ENCODE assay signal across 16 cellular contexts in genomic region chr3:99505200-99505599, GRCh38.
DNase-seq lines count a peak whose midpoint lies in the region; ATAC-seq and TF ChIP-seq lines count a peak whose summit lies in the region.
"Had no signal": no experiment of that assay in that cellular context is flagged by ENCODE, and none has a peak within 500 bp of the region (broad histone marks: within the 10 kb centered on the region; RNA-seq: fewer than 3 reads in every experiment).

No MANE protein-coding gene starts in this region.

- no peaks in the 10 kb centered on the region for H3K4me1 ChIP-seq in smooth muscle cell (ENCODE audit: low read depth)

- no peaks in the 10 kb centered on the region for H3K27me3 ChIP-seq in smooth muscle cell (ENCODE audit: low read depth)
- H3K27me3 ChIP-seq: adrenal gland, suprapubic skin had no signal

- intact Hi-C loops in activated B cell treated with CpG ODN at 0.5 μM for 24 hours (cut with micrococcal nuclease) (no loop called here), sciatic nerve (cut with DNase I) (no loop called here)
- intact Hi-C loops in activated T-helper 1 cell treated with anti-CD3 and anti-CD28 coated beads, Interleukin-12 subunit alpha, Interleukin-12 subunit beta, Interleukin-2, Interleukin-4 antibody, amounts not matched to agents 30 ng/mL and 10 ng/mL and 1 ng/mL, durations not matched to agents 14 hours and 24 hours and 36 hours (cut with micrococcal nuclease) = no loop called here

- no peak for TF ChIP-seq CTCF in activated B cell treated with CpG ODN at 0.5 μM for 24 hours (IDR thresholded peaks at IDR 0.05)
- TF ChIP-seq CTCF in smooth muscle cell (IDR thresholded peaks at IDR 0.05; ENCODE audit: borderline replicate concordance, insufficient read depth, poor library complexity, severe bottlenecking) = no peak

- H3K36me3 Mint-ChIP-seq in activated B cell treated with CpG ODN at 0.5 μM for 24 hours (ENCODE audit: low read depth) = no peaks in the 10 kb centered on the region
- no peaks in the 10 kb centered on the region for H3K36me3 Mint-ChIP-seq in activated T-helper 1 cell treated with anti-CD3 and anti-CD28 coated beads, Interleukin-12 subunit alpha, Interleukin-12 subunit beta, Interleukin-2, Interleukin-4 antibody, amounts not matched to agents 30 ng/mL and 10 ng/mL and 1 ng/mL, durations not matched to agents 14 hours and 24 hours and 36 hours (ENCODE audit: low read depth)

- no peaks in the 10 kb centered on the region for H3K79me2 ChIP-seq in smooth muscle cell (ENCODE audit: low read depth)

- H3K9me3 ChIP-seq in smooth muscle cell (replicated peaks; ENCODE audit: low read depth) = no peaks in the 10 kb centered on the region
- H3K9me3 ChIP-seq: adrenal gland, suprapubic skin had no signal

- no peak overlapping the region for H2AFZ ChIP-seq in smooth muscle cell (ENCODE audit: low read depth)

- H3K4me3 ChIP-seq in smooth muscle cell = no peak overlapping the region
- H3K4me3 ChIP-seq: adrenal gland, PC-9, suprapubic skin had no signal

- no peaks in the 10 kb centered on the region for H3K27me3 Mint-ChIP-seq in activated B cell treated with CpG ODN at 0.5 μM for 24 hours
- H3K27me3 Mint-ChIP-seq in activated T-helper 1 cell treated with anti-CD3 and anti-CD28 coated beads, Interleukin-12 subunit alpha, Interleukin-12 subunit beta, Interleukin-2, Interleukin-4 antibody, amounts not matched to agents 30 ng/mL and 10 ng/mL and 1 ng/mL, durations not matched to agents 14 hours and 24 hours and 36 hours (ENCODE audit: insufficient read depth) = no peaks in the 10 kb centered on the region
- H3K27me3 Mint-ChIP-seq: CD4-positive, alpha-beta T cell had no signal

- DNase-seq in activated B cell treated with CpG ODN at 0.5 μM for 24 hours (no peak), smooth muscle cell (lab: John Stamatoyannopoulos, UW; ENCODE audit: unreplicated experiment) (no peak), LoVo (ENCODE audit: low spot score) (no peak), sciatic nerve (ENCODE audit: low spot score) (no peak), NCI-H1417 treated with DMSO at 0.1 percent for 48 hours (lab: John Stamatoyannopoulos, UW) (no peak)
- DNase-seq in activated T-helper 1 cell treated with anti-CD3 and anti-CD28 coated beads, Interleukin-12 subunit alpha, Interleukin-12 subunit beta, Interleukin-2, Interleukin-4 antibody, amounts not matched to agents 30 ng/mL and 10 ng/mL and 1 ng/mL, durations not matched to agents 14 hours and 24 hours and 36 hours (ENCODE audit: low spot score) = no peak
- DNase-seq: activated CD4-positive, alpha-beta T cell treated with anti-CD3 and anti-CD28 coated beads for 4 hours; activated T-cell treated with anti-CD3 and anti-CD28 coated beads, Interleukin-2, amount 50 U/mL, for 1 hour; CD4-positive, alpha-beta T cell; NCI-H1105 treated with DMSO at 0.1 percent for 48 hours; NCI-H446; PC-9 had no signal

- no peak overlapping the region for H3K4me3 Mint-ChIP-seq in activated B cell treated with CpG ODN at 0.5 μM for 24 hours
- H3K4me3 Mint-ChIP-seq in activated T-helper 1 cell treated with anti-CD3 and anti-CD28 coated beads, Interleukin-12 subunit alpha, Interleukin-12 subunit beta, Interleukin-2, Interleukin-4 antibody, amounts not matched to agents 30 ng/mL and 10 ng/mL and 1 ng/mL, durations not matched to agents 14 hours and 24 hours and 36 hours = no peak overlapping the region
- H3K4me3 Mint-ChIP-seq: CD4-positive, alpha-beta T cell had no signal

- H3K9ac ChIP-seq in smooth muscle cell (ENCODE audit: low read depth) = no peak overlapping the region

- H3K9me3 Mint-ChIP-seq in activated B cell treated with CpG ODN at 0.5 μM for 24 hours = no peaks in the 10 kb centered on the region
- H3K9me3 Mint-ChIP-seq in activated T-helper 1 cell treated with anti-CD3 and anti-CD28 coated beads, Interleukin-12 subunit alpha, Interleukin-12 subunit beta, Interleukin-2, Interleukin-4 antibody, amounts not matched to agents 30 ng/mL and 10 ng/mL and 1 ng/mL, durations not matched to agents 14 hours and 24 hours and 36 hours = no peaks in the 10 kb centered on the region
- H3K9me3 Mint-ChIP-seq: CD4-positive, alpha-beta T cell had no signal

- WGBS in smooth muscle cell (ENCODE audit: low lambda C conversion rate) = 77% methylated on average over 1 of the region's 1 CpG

- no peaks in the 10 kb centered on the region for H4K20me1 ChIP-seq in smooth muscle cell (ENCODE audit: low read depth)

- peak overlapping the region; percentile 76 for H3K27ac ChIP-seq in smooth muscle cell (ENCODE audit: low read depth)
- H3K27ac ChIP-seq: adrenal gland, PC-9, suprapubic skin had no signal

- ATAC-seq in GM19043 (IDR thresholded peaks at IDR 0.05; ENCODE audit: low read depth, unreplicated experiment) = peak; percentile 30
- peak; percentile 33 for ATAC-seq in HG03060 (IDR thresholded peaks at IDR 0.05; ENCODE audit: low read depth, unreplicated experiment)
- peak; percentile 42 for ATAC-seq in activated B cell treated with CpG ODN at 0.5 μM for 24 hours (ENCODE audit: low read depth)
- ATAC-seq in sciatic nerve = no peak

- no peaks in the 10 kb centered on the region for H3F3A ChIP-seq in smooth muscle cell (ENCODE audit: low read depth)

- H3K36me3 ChIP-seq in smooth muscle cell (ENCODE audit: low read depth) = no peaks in the 10 kb centered on the region
- H3K36me3 ChIP-seq: adrenal gland, suprapubic skin had no signal

- peaks cover 3% of the 10 kb centered on the region for H3K4me1 Mint-ChIP-seq in activated B cell treated with CpG ODN at 0.5 μM for 24 hours
- peaks cover 7% of the 10 kb centered on the region for H3K4me1 Mint-ChIP-seq in activated T-helper 1 cell treated with anti-CD3 and anti-CD28 coated beads, Interleukin-12 subunit alpha, Interleukin-12 subunit beta, Interleukin-2, Interleukin-4 antibody, amounts not matched to agents 30 ng/mL and 10 ng/mL and 1 ng/mL, durations not matched to agents 14 hours and 24 hours and 36 hours (ENCODE audit: low read depth)

- CTCF ChIA-PET in activated B cell treated with CpG ODN at 0.5 μM for 24 hours (lab: Charles Lee) = no interaction called here

- H3K27ac Mint-ChIP-seq in activated B cell treated with CpG ODN at 0.5 μM for 24 hours = no peak overlapping the region
- H3K27ac Mint-ChIP-seq in activated T-helper 1 cell treated with anti-CD3 and anti-CD28 coated beads, Interleukin-12 subunit alpha, Interleukin-12 subunit beta, Interleukin-2, Interleukin-4 antibody, amounts not matched to agents 30 ng/mL and 10 ng/mL and 1 ng/mL, durations not matched to agents 14 hours and 24 hours and 36 hours = no peak overlapping the region
- H3K27ac Mint-ChIP-seq: CD4-positive, alpha-beta T cell had no signal

- POLR2A ChIA-PET in activated B cell treated with CpG ODN at 0.5 μM for 24 hours (lab: Charles Lee) = no interaction called here

- no peak overlapping the region for H3K4me2 ChIP-seq in smooth muscle cell
- H3K4me2 ChIP-seq: PC-9 had no signal
